In the genomic region with DNA sequence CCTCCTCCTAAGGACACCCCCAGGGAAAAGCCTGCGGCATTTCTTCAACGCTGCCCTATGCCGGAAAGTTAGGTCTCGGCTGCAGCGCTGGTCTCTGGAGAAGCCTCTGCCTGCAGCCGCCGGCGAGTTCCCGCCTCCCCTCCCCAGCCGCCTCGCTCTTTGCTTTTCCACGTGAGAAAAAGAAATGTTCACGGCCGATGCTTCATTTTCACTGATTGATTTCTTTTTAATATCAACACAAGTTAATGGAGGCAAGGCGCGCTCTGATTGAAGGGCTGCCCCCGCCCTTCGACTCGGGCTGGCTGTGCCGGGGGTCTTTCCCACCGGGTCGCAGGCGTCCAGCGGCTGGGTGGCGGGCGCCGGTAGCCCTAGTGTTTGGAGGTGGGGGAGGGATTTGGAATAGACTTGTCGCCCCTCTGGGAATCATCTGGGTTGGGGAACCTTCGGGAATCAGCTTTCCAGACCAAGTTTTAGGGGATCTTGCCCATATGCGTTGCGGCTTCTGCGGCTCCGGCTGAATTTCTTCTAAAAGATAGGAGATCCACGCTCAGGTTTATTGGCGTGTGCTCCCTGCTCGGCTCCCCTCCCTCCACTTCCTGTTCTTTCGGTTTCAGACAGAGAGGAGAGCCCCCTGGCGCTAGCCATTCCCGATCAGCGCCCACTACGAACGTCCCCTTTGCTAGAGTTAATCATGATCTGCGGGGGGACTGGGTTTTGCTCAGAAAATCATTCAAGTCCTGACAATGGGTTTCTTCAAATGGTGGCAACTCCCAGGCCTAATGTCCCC, we compare ENCODE assay signal across 8 cellular contexts. TPM values are rescaled to one million over a fixed set of nuclear protein-coding genes. Genes with fewer than 3 reads are reported as not detected.
DNase-seq lines count a peak whose midpoint lies in the region; ATAC-seq, FAIRE-seq and TF ChIP-seq lines count a peak whose summit lies in the region.

No MANE protein-coding gene starts in this region.

- H3K9ac ChIP-seq in liver (ENCODE audit: low read depth in 1 of 2, low read length in 2 of 2) (peak overlapping the region in 1 of 2 donors; percentile 17), HepG2 (ENCODE audit: insufficient read depth, low read depth, low read length) (no peak overlapping the region), colonic mucosa (ENCODE audit: low read depth in 2 of 2, low read length in 2 of 2) (peak overlapping the region; percentile 40 to 74)

- H3K4me1 ChIP-seq in liver (ENCODE audit: control insufficient read depth in 4 of 4, insufficient read depth in 4 of 4, low read length in 3 of 4): peaks cover 9 to 34% (median 24%) of the 10 kb centered on the region in 4 donors
- no peaks in the 10 kb centered on the region for H3K4me1 ChIP-seq in HepG2 (ENCODE audit: insufficient read depth, low read length)
- no peaks in the 10 kb centered on the region for H3K4me1 ChIP-seq in colonic mucosa

- peak overlapping the region; percentile 78 for H3K4me3 Mint-ChIP-seq in mesothelial cell of epicardium

- no peak for FAIRE-seq in HepG2 (lab: Jason Lieb, UNC)

- no TSS peak for BruUV-seq in HepG2 (replicated peaks; lab: Mats Ljungman, UMichigan)

- peak overlapping the region; percentile 84 for H3K27ac Mint-ChIP-seq in mesothelial cell of epicardium

- H3K36me3 Mint-ChIP-seq in mesothelial cell of epicardium: no peaks in the 10 kb centered on the region

- CTCF ChIA-PET in HepG2 (lab: Yijun Ruan, JAX; ENCODE audit: low intra/inter-chr PET ratio, low total read pairs): no interaction called here

- H3K4me2 ChIP-seq in HepG2 (ENCODE audit: low read depth, low read length): no peak overlapping the region

- in situ Hi-C loops in HepG2 (cut with HindIII; ENCODE audit: extremely low pct_ligation_motif_present, low pct_unique_long_range_greater_than_20kb): no loop called here

- no peaks in the 10 kb centered on the region for H3K79me2 ChIP-seq in HepG2 (ENCODE audit: insufficient read depth, low read length)

- no peaks in the 10 kb centered on the region for H4K20me1 ChIP-seq in HepG2 (ENCODE audit: insufficient read depth, low read length)

- H3K36me3 ChIP-seq in liver (ENCODE audit: control insufficient read depth in 4 of 4, insufficient read depth in 3 of 4, low read depth in 1 of 4, low read length in 3 of 4) (no peaks in the 10 kb centered on the region), HepG2 (replicated peaks in 1 of 2; ENCODE audit: control insufficient read depth in 1 of 2, insufficient read depth in 2 of 2, low read length in 2 of 2) (no peaks in the 10 kb centered on the region), colonic mucosa (no peaks in the 10 kb centered on the region)

- TF ChIP-seq EP300 in HepG2 (IDR thresholded peaks at IDR 0.05; ENCODE audit: low read depth in 2 of 2, low read length in 2 of 2) (no peak), HepG2 (CRISPR knock-in tag; IDR thresholded peaks at IDR 0.05; ENCODE audit: borderline replicate concordance) (no peak)

- intact Hi-C loops in HepG2 (cut with micrococcal nuclease; ENCODE audit: unreplicated experiment) (loop anchor here (10.0 kb wide), 1 partner anchor 1542 kb away; no protein-coding TSS in a partner anchor), colonic mucosa (cut with DNase I) (no loop called here)

- WGBS in liver: 10% methylated on average over 43 of the region's 43 CpGs
- 79% methylated on average over 43 of the region's 43 CpGs for WGBS in HepG2 (ENCODE audit: low lambda C conversion rate)

- no peak overlapping the region for H2AFZ ChIP-seq in HepG2 (ENCODE audit: low read length)

- H3K9me3 ChIP-seq in liver (ENCODE audit: control insufficient read depth in 4 of 4, low read length in 3 of 4): no peaks in the 10 kb centered on the region
- no peaks in the 10 kb centered on the region for H3K9me3 ChIP-seq in HepG2 (ENCODE audit: low read length)
- H3K9me3 ChIP-seq in colonic mucosa: no peaks in the 10 kb centered on the region

- H3K4me1 Mint-ChIP-seq in mesothelial cell of epicardium: peaks cover 78% of the 10 kb centered on the region

- TF ChIP-seq CTCF in liver (IDR thresholded peaks at IDR 0.05; ENCODE audit: low read depth, low read length, missing input control) (no peak), HepG2 (CRISPR knock-in tag; IDR thresholded peaks at IDR 0.05) (no peak), colonic mucosa (IDR thresholded peaks at IDR 0.05) (no peak), mesothelial cell of epicardium (IDR thresholded peaks at IDR 0.05; ENCODE audit: unreplicated experiment) (no peak)

- H3K27me3 ChIP-seq in liver (ENCODE audit: control insufficient read depth in 4 of 4, insufficient read depth in 4 of 4, low read length in 3 of 4): peaks cover 0 to under 1% (median 0%) of the 10 kb centered on the region in 4 donors
- peaks cover 8 to 30% of the 10 kb centered on the region in 2 experiments for H3K27me3 ChIP-seq in HepG2 (ENCODE audit: control insufficient read depth in 1 of 2, insufficient read depth in 2 of 2, low read length in 2 of 2)
- peaks cover 25% of the 10 kb centered on the region for H3K27me3 ChIP-seq in colonic mucosa

- TF ChIP-seq POLR2A in HepG2 (IDR thresholded peaks at IDR 0.05; ENCODE audit: insufficient read depth in 1 of 2, low read depth in 2 of 2, low read length in 2 of 2): no peak

- ATAC-seq in HepG2 (no peak), GM18867 (IDR thresholded peaks at IDR 0.05; ENCODE audit: unreplicated experiment) (no peak)

- peaks cover 31% of the 10 kb centered on the region for H3K27me3 Mint-ChIP-seq in mesothelial cell of epicardium (ENCODE audit: low read depth)

- POLR2A ChIA-PET in HepG2 (lab: Yijun Ruan, JAX): no interaction called here

- peak overlapping the region; percentile 7 to 75 (median 60) for H3K4me3 ChIP-seq in liver (ENCODE audit: low read depth in 1 of 3, low read length in 3 of 3)
- no peak overlapping the region for H3K4me3 ChIP-seq in HepG2 (replicated peaks in 1 of 3; ENCODE audit: insufficient read depth in 1 of 3, low read depth in 2 of 3, low read length in 3 of 3)
- peak overlapping the region; percentile 51 for H3K4me3 ChIP-seq in colonic mucosa

- DNase-seq in HepG2 (ENCODE audit: low spot score) (no peak), colonic mucosa (no peak), mesothelial cell of epicardium (ENCODE audit: low spot score in 2 of 2, unreplicated experiment in 2 of 2) (peak in 1 of 2 experiments; percentile 61), mucosa of gallbladder (ENCODE audit: low spot score) (no peak), NCI-H2107 treated with DMSO at 0.1 percent for 48 hours (lab: John Stamatoyannopoulos, UW; ENCODE audit: unreplicated experiment) (no peak), HK-2 (ENCODE audit: unreplicated experiment) (no peak)

- H3K27ac ChIP-seq in liver (ENCODE audit: low read depth in 1 of 2, low read length in 2 of 2): peak overlapping the region in 1 of 2 donors; percentile 42
- H3K27ac ChIP-seq in HepG2 (ENCODE audit: extremely low read length, insufficient read depth, low read length): no peak overlapping the region
- H3K27ac ChIP-seq in colonic mucosa: no peak overlapping the region

- no peaks in the 10 kb centered on the region for H3K9me3 Mint-ChIP-seq in mesothelial cell of epicardium

- TF ChIP-seq RAD21 in liver (IDR thresholded peaks at IDR 0.05) (no peak), HepG2 (CRISPR knock-in tag; IDR thresholded peaks at IDR 0.05) (no peak)

TF ChIP-seq in liver, 16 proteins besides CTCF, POLR2A, EP300 and RAD21 (continues in another document):
- no peak for TF ChIP-seq TAF1 (conservative IDR thresholded peaks at IDR 0.05)
- no peak for TF ChIP-seq HNF4A (conservative IDR thresholded peaks at IDR 0.05)
- TF ChIP-seq SP1 (IDR thresholded peaks at IDR 0.05): no peak
- TF ChIP-seq YY1 (IDR thresholded peaks at IDR 0.05): no peak
- no peak for TF ChIP-seq EGR1 (IDR thresholded peaks at IDR 0.05; ENCODE audit: low read depth in 2 of 2)

TF ChIP-seq in HepG2, 621 proteins besides CTCF, POLR2A, EP300 and RAD21:
- TF ChIP-seq ATF5 (CRISPR knock-in tag; IDR thresholded peaks at IDR 0.05; ENCODE audit: low read depth) (no peak), ZNF652 (CRISPR knock-in tag; IDR thresholded peaks at IDR 0.05; ENCODE audit: borderline replicate concordance, low read depth) (no peak)

RNA-seq across cellular contexts. Expression of gene NRP2, which starts 4.1 kb away (rescaled TPM):
- 10 to 100 TPM; 15.5 to 17.7 TPM for total RNA-seq in liver
- 1 to 10 TPM; 3.8 to 8.8 TPM for polyA plus RNA-seq in liver
- total RNA-seq in HepG2 (2016; rRNA removed; fragmentation: Illumina TruSeq; extraction: Trizol): 0.60 and 1.4 TPM in 2 replicates
- total RNA-seq in HepG2 (2016; cell fraction: cytosol; rRNA removed; fragmentation: Illumina TruSeq; extraction: Trizol; ENCODE audit: low read depth): under 0.01 and 0.20 TPM in 2 replicates
- total RNA-seq in HepG2 (2016; cell fraction: insoluble cytoplasmic fraction; rRNA removed; fragmentation: Illumina TruSeq; extraction: Trizol): 0.79 and 0.93 TPM in 2 replicates
- 0.22 and 0.41 TPM in 2 replicates for total RNA-seq in HepG2 (2016; cell fraction: membrane; rRNA removed; fragmentation: Illumina TruSeq; extraction: Trizol)
- 1.4 and 2.4 TPM in 2 replicates for total RNA-seq in HepG2 (2016; cell fraction: nucleus; rRNA removed; fragmentation: Illumina TruSeq; extraction: Trizol)
- 0.65 and 1.4 TPM in 2 replicates for polyA plus RNA-seq in HepG2 (2011; rRNA removed)
- 0.32 and 0.37 TPM in 2 replicates for polyA plus RNA-seq in HepG2 (2011; cell fraction: cytosol; rRNA removed)
- polyA plus RNA-seq in HepG2 (2011; cell fraction: nucleus; rRNA removed): 0.51 and 0.66 TPM in 2 replicates
- 0.54 and 3.3 TPM in 2 replicates for polyA plus RNA-seq in HepG2 (2012)
- 0.12 and 0.16 TPM in 2 replicates for polyA plus RNA-seq in HepG2 (2016; cell fraction: cytosol; fragmentation: Illumina TruSeq; extraction: Trizol; ENCODE audit: low read depth)
- polyA plus RNA-seq in HepG2 (2016; cell fraction: insoluble cytoplasmic fraction; fragmentation: Illumina TruSeq; extraction: Trizol; ENCODE audit: low read depth): 0.26 and 0.34 TPM in 2 replicates
- polyA plus RNA-seq in HepG2 (2016; cell fraction: membrane; fragmentation: Illumina TruSeq; extraction: Trizol; ENCODE audit: low read depth): 0.09 and 0.37 TPM in 2 replicates
- polyA plus RNA-seq in HepG2 (2016; cell fraction: nucleus; fragmentation: Illumina TruSeq; extraction: Trizol; ENCODE audit: insufficient read depth, low read depth): 1.9 and 2.1 TPM in 2 replicates
- 1.3 and 6.5 TPM in 2 replicates for polyA minus RNA-seq in HepG2 (2011; rRNA and poly(A)+ RNA removed; ENCODE audit: low replicate concordance)
- polyA minus RNA-seq in HepG2 (2011; cell fraction: cytosol; rRNA and poly(A)+ RNA removed): 0.49 and 0.88 TPM in 2 replicates
- polyA minus RNA-seq in HepG2 (2011; cell fraction: nucleus; rRNA and poly(A)+ RNA removed): 1.4 and 1.7 TPM in 2 replicates
- total RNA-seq in colonic mucosa: 10 to 100 TPM in 1 of 2 donors, 1 to 10 TPM in 1; 5.4 to 25.2 TPM
- 82.2 to 89.5 TPM (median 83.6 TPM) in 3 replicates for total RNA-seq in mesothelial cell of epicardium
- total RNA-seq in mucosa of gallbladder: 146 TPM

Comparison
In these comparisons a context has a peak if more than half of its experiments do, and no peak if none do; other contexts are left out.
1. H3K4me3 ChIP-seq: peak in liver (3 of 3) and colonic mucosa (single experiment); none in HepG2 (0 of 3).